9 cellular contexts compared by ENCODE assay signal in the genomic region with DNA sequence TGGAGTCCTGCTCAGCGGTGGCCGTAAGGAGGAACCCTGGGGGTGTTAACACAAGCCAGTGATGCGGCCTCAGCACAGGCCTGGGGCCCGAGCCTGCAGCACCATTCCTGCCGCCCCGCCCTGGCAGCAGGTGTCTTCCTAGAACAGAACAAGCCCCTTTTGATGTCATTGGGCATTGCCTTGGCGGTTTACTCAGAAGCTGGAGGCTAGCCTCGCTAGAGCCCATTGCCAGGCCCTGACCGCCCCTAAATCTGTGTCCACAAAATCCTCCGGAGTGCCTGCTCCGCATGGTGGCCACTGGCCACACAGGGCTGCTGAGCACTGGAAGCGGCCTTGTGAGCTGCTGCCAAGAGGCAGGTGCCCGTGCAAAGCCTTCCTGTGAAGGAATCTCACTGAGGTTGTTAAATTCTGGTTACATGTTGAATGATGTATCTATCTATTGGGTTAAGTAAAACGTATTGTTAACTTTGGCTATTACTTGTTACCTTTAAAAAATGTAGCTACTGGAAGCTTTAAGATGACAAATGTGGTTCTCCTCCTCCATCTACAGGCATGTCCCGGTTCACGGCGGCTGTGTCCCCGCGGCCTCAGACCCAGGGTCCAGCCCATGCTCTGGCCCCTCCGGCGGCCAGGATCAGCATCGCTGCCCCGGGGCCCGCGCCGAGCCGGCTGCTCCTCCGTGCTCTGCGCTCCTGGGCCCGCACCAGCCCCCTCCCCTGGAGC. TPM values are rescaled to one million over a fixed set of nuclear protein-coding genes. Genes with fewer than 3 reads are reported as not detected.
DNase-seq lines count a peak whose midpoint lies in the region; ATAC-seq, FAIRE-seq and TF ChIP-seq lines count a peak whose summit lies in the region.
"Had no signal": no experiment of that assay in that cellular context is flagged by ENCODE, and none has a peak within 500 bp of the region (broad histone marks: within the 10 kb centered on the region; RNA-seq: fewer than 3 reads in every experiment).

No MANE protein-coding gene starts in this region.

- peaks cover 25% of the 10 kb centered on the region for H3K4me1 ChIP-seq in HUES64 (ENCODE audit: insufficient read depth, low read length)
- peaks cover 76% of the 10 kb centered on the region for H3K4me1 ChIP-seq in astrocyte (ENCODE audit: insufficient read depth, low read length)
- peaks cover 27% of the 10 kb centered on the region for H3K4me1 ChIP-seq in keratinocyte (ENCODE audit: control insufficient read depth, extremely low read depth, insufficient read depth, low read length)

- H3K79me2 ChIP-seq in astrocyte (ENCODE audit: insufficient read depth, low read length), result peaks cover 54% of the 10 kb centered on the region
- H3K79me2 ChIP-seq in keratinocyte (ENCODE audit: control insufficient read depth, insufficient read depth, low read length), result peaks cover 11% of the 10 kb centered on the region

- ATAC-seq in stimulated activated memory B cell treated with anti-CD40 and anti-IgM and Interleukin-4, amounts not matched to agents 10 μg/mL and 1 μg/mL and 100 μg/mL, for 72 hours, result no peak

- H3K9me3 ChIP-seq in HUES64 (ENCODE audit: insufficient read depth, low read depth, low read length) (0 out of 2 replicates have a peak, but pooled peaks cover 2% of the 10 kb centered on the region), astrocyte (ENCODE audit: insufficient read depth, low read depth, low read length) (no peaks in the 10 kb centered on the region), keratinocyte (ENCODE audit: control insufficient read depth, low read depth, low read length) (no peaks in the 10 kb centered on the region)

- peak overlapping the region; percentile 63 for H3K4me3 ChIP-seq in HUES64 (ENCODE audit: low read length)
- peak overlapping the region; percentile 78 for H3K4me3 ChIP-seq in astrocyte (ENCODE audit: insufficient read depth, low read depth, low read length)
- peak overlapping the region; percentile 67 to 76 (median 71) for H3K4me3 ChIP-seq in keratinocyte (ENCODE audit: control insufficient read depth in 2 of 3, extremely low read depth in 1 of 3, insufficient read depth in 2 of 3, low read depth in 1 of 3, low read length in 3 of 3)

- TF ChIP-seq CTCF in astrocyte (IDR thresholded peaks at IDR 0.05; ENCODE audit: insufficient read depth, low read depth, low read length), result no peak
- TF ChIP-seq CTCF in keratinocyte (optimal IDR thresholded peaks at IDR 0.05 in 1 of 3, IDR thresholded peaks at IDR 0.05 in 1 of 3, conservative IDR thresholded peaks at IDR 0.05 in 1 of 3; ENCODE audit: extremely low read depth in 1 of 3, insufficient read depth in 2 of 3, low read length in 3 of 3), result peak in 1 of 3 experiments; percentile 24

- H3K27me3 Mint-ChIP-seq in astrocyte (ENCODE audit: low read depth, unreplicated experiment), result peaks cover 4% of the 10 kb centered on the region
- no peaks in the 10 kb centered on the region for H3K27me3 Mint-ChIP-seq in stimulated activated memory B cell treated with anti-CD40 and anti-IgM and Interleukin-4, amounts not matched to agents 10 μg/mL and 1 μg/mL and 100 μg/mL, for 72 hours

- H3K4me2 ChIP-seq in astrocyte (ENCODE audit: low read length) (peak overlapping the region; percentile 88), keratinocyte (ENCODE audit: control insufficient read depth, extremely low read depth, insufficient read depth, low read depth, low read length) (peak overlapping the region; percentile 96)

- H2AFZ ChIP-seq in astrocyte (ENCODE audit: low read depth, low read length) (peak overlapping the region; percentile 54), keratinocyte (ENCODE audit: control insufficient read depth, low read length) (peak overlapping the region; percentile 71)

- FAIRE-seq in astrocyte (lab: Jason Lieb, UNC), result no peak
- no peak for FAIRE-seq in keratinocyte (lab: Jason Lieb, UNC)

- dilution Hi-C loops in keratinocyte (cut with MboI; ENCODE audit: extremely low pct_ligation_motif_present, low sequenced_read_pairs), result no loop called here

- peak overlapping the region; percentile 85 for H3K4me3 Mint-ChIP-seq in astrocyte (ENCODE audit: unreplicated experiment)
- H3K4me3 Mint-ChIP-seq in stimulated activated memory B cell treated with anti-CD40 and anti-IgM and Interleukin-4, amounts not matched to agents 10 μg/mL and 1 μg/mL and 100 μg/mL, for 72 hours, result peak overlapping the region; percentile 65

- H3K9me3 Mint-ChIP-seq in astrocyte (ENCODE audit: unreplicated experiment), result peaks cover 11% of the 10 kb centered on the region
- peaks cover 3% of the 10 kb centered on the region for H3K9me3 Mint-ChIP-seq in stimulated activated memory B cell treated with anti-CD40 and anti-IgM and Interleukin-4, amounts not matched to agents 10 μg/mL and 1 μg/mL and 100 μg/mL, for 72 hours

- H3K9ac ChIP-seq in HUES64 (ENCODE audit: low read depth, low read length) (peak overlapping the region; percentile 73), astrocyte (ENCODE audit: low read length) (peak overlapping the region; percentile 81), keratinocyte (ENCODE audit: control insufficient read depth, extremely low read depth, insufficient read depth, low read length) (peak overlapping the region; percentile 64)

- no peak overlapping the region for H3K27ac Mint-ChIP-seq in astrocyte (ENCODE audit: unreplicated experiment)
- H3K27ac Mint-ChIP-seq in stimulated activated memory B cell treated with anti-CD40 and anti-IgM and Interleukin-4, amounts not matched to agents 10 μg/mL and 1 μg/mL and 100 μg/mL, for 72 hours, result peak overlapping the region; percentile 51
- H3K27ac Mint-ChIP-seq: activated naive CD4-positive, alpha-beta T cell treated with anti-CD3 and anti-CD28 coated beads, Interleukin-2, amount 50 U/mL, for 72 hours had no signal

- no peaks in the 10 kb centered on the region for H3K9me1 ChIP-seq in keratinocyte (ENCODE audit: control insufficient read depth, extremely low read depth, insufficient read depth, low read length)

- peaks cover 60% of the 10 kb centered on the region for H3K4me1 Mint-ChIP-seq in astrocyte (ENCODE audit: low read depth, unreplicated experiment)
- H3K4me1 Mint-ChIP-seq in stimulated activated memory B cell treated with anti-CD40 and anti-IgM and Interleukin-4, amounts not matched to agents 10 μg/mL and 1 μg/mL and 100 μg/mL, for 72 hours, result peaks cover 55% of the 10 kb centered on the region

- WGBS in HUES64, result 19% methylated on average over 29 of the region's 30 CpGs

- H3K27me3 ChIP-seq in HUES64 (ENCODE audit: insufficient read depth, low read length), result peaks cover 26% of the 10 kb centered on the region
- H3K27me3 ChIP-seq in astrocyte (ENCODE audit: insufficient read depth, low read length), result no peaks in the 10 kb centered on the region
- no peaks in the 10 kb centered on the region for H3K27me3 ChIP-seq in keratinocyte (ENCODE audit: control insufficient read depth, extremely low read depth, insufficient read depth, low read length)

- H3K27ac ChIP-seq in HUES64 (ENCODE audit: low read depth, low read length), result no peak overlapping the region
- peak overlapping the region; percentile 74 for H3K27ac ChIP-seq in astrocyte (ENCODE audit: low read depth, low read length)
- peak overlapping the region; percentile 20 for H3K27ac ChIP-seq in keratinocyte (ENCODE audit: control insufficient read depth, insufficient read depth, low read length)

- peaks cover 32% of the 10 kb centered on the region for H4K20me1 ChIP-seq in astrocyte (ENCODE audit: insufficient read depth, low read length)
- peaks cover 3% of the 10 kb centered on the region for H4K20me1 ChIP-seq in keratinocyte (ENCODE audit: control insufficient read depth, extremely low read depth, insufficient read depth, low read length)

- DNase-seq in NCI-H2227 (lab: John Stamatoyannopoulos, UW; ENCODE audit: unreplicated experiment) (peak; percentile 39), NCI-H2227 treated with DMSO at 0.1 percent for 48 hours (lab: John Stamatoyannopoulos, UW) (no peak), astrocyte (ENCODE audit: low read depth) (no peak), keratinocyte (ENCODE audit: low read depth, low spot score) (no peak), A172 (ENCODE audit: low spot score) (no peak)
- no peak for DNase-seq in stimulated activated CD8-positive, alpha-beta memory T cell treated with anti-CD3 and anti-CD28 coated beads, Interleukin-4, amount 100 ng/mL, for 48 hours

- no peaks in the 10 kb centered on the region for H3K36me3 Mint-ChIP-seq in astrocyte (ENCODE audit: low read depth, unreplicated experiment)
- H3K36me3 Mint-ChIP-seq in stimulated activated memory B cell treated with anti-CD40 and anti-IgM and Interleukin-4, amounts not matched to agents 10 μg/mL and 1 μg/mL and 100 μg/mL, for 72 hours, result peaks cover 10% of the 10 kb centered on the region

- H3K36me3 ChIP-seq in HUES64 (ENCODE audit: insufficient read depth, low read length) (no peaks in the 10 kb centered on the region), astrocyte (ENCODE audit: insufficient read depth, low read length) (no peaks in the 10 kb centered on the region), keratinocyte (ENCODE audit: control insufficient read depth in 2 of 2, extremely low read depth in 1 of 2, insufficient read depth in 2 of 2, low read length in 2 of 2) (no peaks in the 10 kb centered on the region)

RNA-seq across cellular contexts. Expression of a gene that starts 1.2 kb away (rescaled TPM):
- 19.1 TPM for polyA plus RNA-seq in HUES64 (2013, experiment 1 of 2)
- polyA plus RNA-seq in HUES64 (2013, experiment 2 of 2), result 18.4 TPM
- 29.2 and 39.1 TPM in 2 replicates for total RNA-seq in astrocyte
- 8.7 to 18.9 TPM (median 11.2 TPM) in 3 replicates for polyA plus RNA-seq in keratinocyte
- polyA plus RNA-seq in keratinocyte (2011; ENCODE audit: low read depth), result 2.2 TPM
- polyA plus RNA-seq in keratinocyte (2011; cell fraction: cytosol; rRNA removed), result 11.5 and 12.1 TPM in 2 replicates
- 6.2 and 8.2 TPM in 2 replicates for polyA plus RNA-seq in keratinocyte (2011; cell fraction: nucleus; rRNA removed)
- 7.7 and 13.5 TPM in 2 replicates for polyA plus RNA-seq in keratinocyte (2012; ENCODE audit: low replicate concordance)
- polyA minus RNA-seq in keratinocyte, result 14.7 to 20.5 TPM (median 15.0 TPM) in 3 replicates
- 20.3 TPM for polyA minus RNA-seq in keratinocyte (2011; cell fraction: cytosol; rRNA and poly(A)+ RNA removed)
- 4.7 and 8.1 TPM in 2 replicates for polyA minus RNA-seq in keratinocyte (2011; cell fraction: nucleus; rRNA and poly(A)+ RNA removed)
- total RNA-seq in A172 (2014; rRNA removed; shearing (Covaris generic)), result 13.1 and 15.7 TPM in 2 replicates
